In genomic region chr1:200333329-200333728, GRCh38 we compare ENCODE assay signal across 17 cellular contexts.
DNase-seq lines count a peak whose midpoint lies in the region; ATAC-seq and TF ChIP-seq lines count a peak whose summit lies in the region.
"Had no signal": no experiment of that assay in that cellular context is flagged by ENCODE, and none has a peak within 500 bp of the region (broad histone marks: within the 10 kb centered on the region; RNA-seq: fewer than 3 reads in every experiment).

No MANE protein-coding gene starts in this region.

- H3K56ac ChIP-seq in mesendoderm (ENCODE audit: low read length): no peak overlapping the region

- H3K9me3 ChIP-seq in HEK293 (ENCODE audit: control insufficient read depth, insufficient read depth, low read depth, low read length) (no peaks in the 10 kb centered on the region), Karpas-422 (ENCODE audit: low read length) (no peaks in the 10 kb centered on the region)
- H3K9me3 ChIP-seq: BLaER1 treated with 17β-estradiol and CSF1 and Interleukin-3, amounts not matched to agents 10 nM and 100 nM; Caco-2 had no signal

- H3K9ac ChIP-seq in Karpas-422 (ENCODE audit: low read length) (no peak overlapping the region), mesendoderm (ENCODE audit: low read length) (no peak overlapping the region)
- H3K9ac ChIP-seq: BLaER1 treated with 17β-estradiol and CSF1 and Interleukin-3, amounts not matched to agents 10 nM and 100 nM had no signal

- no peak for TF ChIP-seq CTCF in HEK293 (tag by site-specific recombination; IDR thresholded peaks at IDR 0.05)
- no peak for TF ChIP-seq CTCF in chondrocyte (IDR thresholded peaks at IDR 0.05)

- peak overlapping the region; percentile 39 for H3K18ac ChIP-seq in mesendoderm (ENCODE audit: low read length)

- peak overlapping the region; percentile 62 for H3K4ac ChIP-seq in mesendoderm (ENCODE audit: low read depth, low read length)

- POLR2A ChIA-PET in HEK293 (lab: Yijun Ruan, JAX): no interaction called here

- no CpG with 5 or more reads among the region's 7 CpGs for WGBS in mesendoderm (ENCODE audit: extremely low coverage, insufficient coverage, low lambda C conversion rate)

- H2BK120ac ChIP-seq in mesendoderm (ENCODE audit: low read depth, low read length): no peak overlapping the region

- H3K4me2 ChIP-seq in Karpas-422 (ENCODE audit: low read depth, low read length, poor library complexity, severe bottlenecking): no peak overlapping the region
- no peak overlapping the region for H3K4me2 ChIP-seq in mesendoderm (ENCODE audit: low read length)
- H3K4me2 ChIP-seq: BLaER1 treated with 17β-estradiol and CSF1 and Interleukin-3, amounts not matched to agents 10 nM and 100 nM had no signal

- no peaks in the 10 kb centered on the region for H3K79me1 ChIP-seq in mesendoderm (ENCODE audit: low read length)

- no peaks in the 10 kb centered on the region for H3K27me3 ChIP-seq in Karpas-422 (ENCODE audit: low read length)
- H3K27me3 ChIP-seq in mesendoderm (ENCODE audit: insufficient read depth, low read length, poor library complexity): no peaks in the 10 kb centered on the region
- H3K27me3 ChIP-seq: BLaER1 treated with 17β-estradiol and CSF1 and Interleukin-3, amounts not matched to agents 10 nM and 100 nM had no signal

- H3K36me3 ChIP-seq in HEK293 (ENCODE audit: control insufficient read depth in 2 of 2, insufficient read depth in 1 of 2, low read length in 2 of 2): no peaks in the 10 kb centered on the region
- H3K36me3 ChIP-seq in Karpas-422 (ENCODE audit: insufficient read depth, low read length): no peaks in the 10 kb centered on the region
- no peaks in the 10 kb centered on the region for H3K36me3 ChIP-seq in mesendoderm (ENCODE audit: control insufficient read depth, insufficient read depth, low read length)
- H3K36me3 ChIP-seq: BLaER1 treated with 17β-estradiol and CSF1 and Interleukin-3, amounts not matched to agents 10 nM and 100 nM had no signal

- no peak for ATAC-seq in HG03039 (IDR thresholded peaks at IDR 0.05; ENCODE audit: unreplicated experiment)
- ATAC-seq: CD8-positive, alpha-beta T cell had no signal

- H3K79me2 ChIP-seq in Karpas-422 (ENCODE audit: low read length) (no peaks in the 10 kb centered on the region), mesendoderm (ENCODE audit: control insufficient read depth, insufficient read depth, low read length) (no peaks in the 10 kb centered on the region)

- no peak overlapping the region for H4K5ac ChIP-seq in mesendoderm (ENCODE audit: low read length)

- no peak overlapping the region for H4K8ac ChIP-seq in mesendoderm (ENCODE audit: low read depth, low read length)

- H2AFZ ChIP-seq in Karpas-422 (ENCODE audit: low read length): no peak overlapping the region

- no peaks in the 10 kb centered on the region for H3K9me2 ChIP-seq in Karpas-422 (replicated peaks; ENCODE audit: insufficient read depth, low read length)

- no peak overlapping the region for H3K4me3 Mint-ChIP-seq in immature natural killer cell
- no peak overlapping the region for H3K4me3 Mint-ChIP-seq in chondrocyte (ENCODE audit: unreplicated experiment)
- H3K4me3 Mint-ChIP-seq: B cell; CD4-positive, alpha-beta T cell; CD8-positive, alpha-beta T cell had no signal

- no peak overlapping the region for H3K23ac ChIP-seq in mesendoderm (ENCODE audit: low read length)

- H3K4me1 Mint-ChIP-seq in immature natural killer cell: peaks cover 8 to 11% of the 10 kb centered on the region in 2 donors
- H3K4me1 Mint-ChIP-seq in chondrocyte (ENCODE audit: low read depth): peaks cover 34% of the 10 kb centered on the region

- DNase-seq in Karpas-422: peak; percentile 21
- no peak for DNase-seq in mesendoderm
- DNase-seq in immature natural killer cell: no peak
- DNase-seq in chondrocyte (ENCODE audit: low spot score): no peak
- DNase-seq: 8988T; AML-193; Caco-2; Calu3; CD4-positive, alpha-beta T cell; CD8-positive, alpha-beta T cell; DMS79 treated with DMSO at 0.1 percent for 48 hours; GF-D8 had no signal

- H3K27ac Mint-ChIP-seq in immature natural killer cell (no peak overlapping the region), chondrocyte (ENCODE audit: unreplicated experiment) (no peak overlapping the region)
- H3K27ac Mint-ChIP-seq: B cell; CD4-positive, alpha-beta T cell; CD8-positive, alpha-beta T cell had no signal

- H3K27me3 Mint-ChIP-seq in immature natural killer cell (ENCODE audit: low read depth in 3 of 3): peaks cover 0 to 4% (median 2%) of the 10 kb centered on the region in 3 donors
- H3K27me3 Mint-ChIP-seq in chondrocyte (ENCODE audit: low read depth): no peaks in the 10 kb centered on the region
- H3K27me3 Mint-ChIP-seq: B cell; CD4-positive, alpha-beta T cell had no signal

- H2AK5ac ChIP-seq in mesendoderm (ENCODE audit: low read length): peak overlapping the region; percentile 28

- H3K9me3 Mint-ChIP-seq in immature natural killer cell (no peaks in the 10 kb centered on the region), chondrocyte (ENCODE audit: low read depth) (no peaks in the 10 kb centered on the region)
- H3K9me3 Mint-ChIP-seq: CD4-positive, alpha-beta T cell; CD8-positive, alpha-beta T cell had no signal

- no peak overlapping the region for H3K4me3 ChIP-seq in HEK293 (ENCODE audit: low read depth, low read length)
- no peak overlapping the region for H3K4me3 ChIP-seq in Karpas-422 (ENCODE audit: low read length)
- H3K4me3 ChIP-seq in mesendoderm (ENCODE audit: low read length): no peak overlapping the region
- H3K4me3 ChIP-seq: BLaER1 treated with 17β-estradiol and CSF1 and Interleukin-3, amounts not matched to agents 10 nM and 100 nM had no signal

- H3K36me3 Mint-ChIP-seq in immature natural killer cell: no peaks in the 10 kb centered on the region
- H3K36me3 Mint-ChIP-seq in chondrocyte (ENCODE audit: low read depth): no peaks in the 10 kb centered on the region
- H3K36me3 Mint-ChIP-seq: CD8-positive, alpha-beta T cell had no signal

- H4K20me1 ChIP-seq in Karpas-422 (ENCODE audit: insufficient read depth, low read depth, low read length): no peaks in the 10 kb centered on the region
- H4K20me1 ChIP-seq: BLaER1 treated with 17β-estradiol and CSF1 and Interleukin-3, amounts not matched to agents 10 nM and 100 nM had no signal

- CTCF ChIA-PET in HEK293 (lab: Yijun Ruan, JAX): interaction anchor here (2.6 kb wide), 1 partner anchor 26 kb away, joined by 11 read pairs; no protein-coding TSS in a partner anchor

- H3K27ac ChIP-seq in HEK293 (ENCODE audit: extremely low read depth, low read depth, low read length) (no peak overlapping the region), Karpas-422 (ENCODE audit: low read length) (no peak overlapping the region), mesendoderm (ENCODE audit: low read depth, low read length) (no peak overlapping the region)
- H3K27ac ChIP-seq: BLaER1 treated with 17β-estradiol and CSF1 and Interleukin-3, amounts not matched to agents 10 nM and 100 nM; C4-2B had no signal

- H3K4me1 ChIP-seq in HEK293 (ENCODE audit: control insufficient read depth, insufficient read depth, low read length) (no peaks in the 10 kb centered on the region), Karpas-422 (ENCODE audit: low read length) (peaks cover 21% of the 10 kb centered on the region), mesendoderm (ENCODE audit: control insufficient read depth, low read depth, low read length) (peaks cover 31% of the 10 kb centered on the region)

- no peak overlapping the region for H2BK5ac ChIP-seq in mesendoderm (ENCODE audit: low read length)

- H2BK15ac ChIP-seq in mesendoderm (replicated peaks; ENCODE audit: low read depth): no peak overlapping the region

TF ChIP-seq in HEK293, 187 proteins besides CTCF, POLR2A, EP300 and RAD21:
- no peak for TF ChIP-seq ZBTB26 (tag by site-specific recombination; optimal IDR thresholded peaks at IDR 0.05)
- TF ChIP-seq, protein P1, sequence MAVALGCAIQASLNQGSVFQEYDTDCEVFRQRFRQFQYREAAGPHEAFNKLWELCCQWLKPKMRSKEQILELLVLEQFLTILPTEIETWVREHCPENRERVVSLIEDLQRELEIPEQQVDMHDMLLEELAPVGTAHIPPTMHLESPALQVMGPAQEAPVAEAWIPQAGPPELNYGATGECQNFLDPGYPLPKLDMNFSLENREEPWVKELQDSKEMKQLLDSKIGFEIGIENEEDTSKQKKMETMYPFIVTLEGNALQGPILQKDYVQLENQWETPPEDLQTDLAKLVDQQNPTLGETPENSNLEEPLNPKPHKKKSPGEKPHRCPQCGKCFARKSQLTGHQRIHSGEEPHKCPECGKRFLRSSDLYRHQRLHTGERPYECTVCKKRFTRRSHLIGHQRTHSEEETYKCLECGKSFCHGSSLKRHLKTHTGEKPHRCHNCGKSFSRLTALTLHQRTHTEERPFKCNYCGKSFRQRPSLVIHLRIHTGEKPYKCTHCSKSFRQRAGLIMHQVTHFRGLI (tag by site-specific recombination; IDR thresholded peaks at IDR 0.05): no peak
- TF ChIP-seq ZNF121 (tag by site-specific recombination; IDR thresholded peaks at IDR 0.05): peak; percentile 80
- TF ChIP-seq ZNF473 (tag by site-specific recombination; IDR thresholded peaks at IDR 0.05): no peak
